Comparison of ENCODE assay signal across 1 cellular context in the genomic region with DNA sequence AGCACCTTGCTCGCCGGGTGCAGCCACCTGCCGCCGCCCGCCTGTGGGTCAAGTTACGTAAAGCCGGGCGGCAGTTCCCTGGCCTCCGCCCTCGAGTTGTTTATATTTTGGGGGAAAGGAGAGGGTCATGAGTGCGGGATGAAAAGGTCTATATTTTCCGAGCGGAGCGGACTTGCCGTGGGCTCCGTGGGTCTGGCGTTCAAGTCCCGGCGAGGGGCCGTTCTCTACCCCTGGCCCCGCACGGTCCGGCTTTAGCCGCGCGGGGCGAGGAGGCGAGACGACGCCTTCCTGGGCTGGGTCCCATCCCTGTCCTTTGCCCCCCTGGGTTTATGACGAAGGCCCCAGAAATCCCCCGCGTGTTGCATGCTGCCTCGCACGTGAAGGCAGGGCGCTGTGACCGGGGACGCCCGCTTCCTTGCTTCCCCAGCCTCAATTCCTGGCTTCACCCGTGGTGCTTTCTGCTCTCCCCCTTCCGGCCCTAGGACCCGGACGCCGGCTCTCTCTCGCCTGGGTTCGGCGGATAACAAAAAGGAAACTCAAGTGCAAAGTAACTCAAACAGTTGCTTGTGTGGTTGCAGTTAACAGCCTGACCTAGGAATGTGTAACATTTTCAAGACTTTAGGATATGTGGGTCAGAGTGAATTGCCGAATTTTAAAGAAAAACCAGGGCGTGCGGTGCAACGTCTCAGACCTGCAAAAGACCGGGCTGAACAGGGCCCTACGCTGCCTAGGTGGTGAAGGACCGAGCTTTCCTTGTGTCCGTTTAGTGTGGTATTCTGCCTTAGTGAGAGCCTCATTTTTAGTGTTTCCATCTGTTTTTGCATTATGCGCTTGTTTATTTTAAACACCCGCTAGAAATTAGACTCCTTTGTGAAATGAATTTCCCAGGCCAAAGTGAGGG.
TF ChIP-seq lines count a peak whose summit lies in the region.

No MANE protein-coding gene starts in this region.

TF ChIP-seq in GM23338, 12 proteins besides CTCF, POLR2A, EP300 and RAD21 (continued from another document):
- no peak for TF ChIP-seq ZNF462 (CRISPR knock-in tag; IDR thresholded peaks at IDR 0.05)
- TF ChIP-seq STAT1 (IDR thresholded peaks at IDR 0.05; ENCODE audit: unreplicated experiment), result no peak
